9 cellular contexts compared by ENCODE assay signal in genomic region chr1:222817529-222817928, GRCh38. TPM values are rescaled to one million over a fixed set of nuclear protein-coding genes. Genes with fewer than 3 reads are reported as not detected.
A peak's percentile ranks its signal among the peaks of the same experiment; 100 is the strongest.
DNase-seq lines count a peak whose midpoint lies in the region; ATAC-seq and TF ChIP-seq lines count a peak whose summit lies in the region.
"Had no signal": no experiment of that assay in that cellular context is flagged by ENCODE, and none has a peak within 500 bp of the region (broad histone marks: within the 10 kb centered on the region; RNA-seq: fewer than 3 reads in every experiment).

No MANE protein-coding gene starts in this region.

- BruUV-seq in Calu3 (replicated peaks; lab: Mats Ljungman, UMichigan) = no TSS peak

- H3K9me3 ChIP-seq in CD4-positive, alpha-beta T cell (ENCODE audit: control insufficient read depth, low read length) = no peaks in the 10 kb centered on the region
- H3K9me3 ChIP-seq in osteoblast (ENCODE audit: low read depth, low read length) = no peaks in the 10 kb centered on the region

- intact Hi-C loops in CD4-positive, alpha-beta T cell (cut with DNase I, micrococcal nuclease) = no loop called here
- intact Hi-C loops in Calu3 (cut with micrococcal nuclease; ENCODE audit: unreplicated experiment) = no loop called here

- peaks cover 59% of the 10 kb centered on the region for H3K79me2 ChIP-seq in osteoblast (ENCODE audit: insufficient read depth, low read length)

- no peak overlapping the region for H2AFZ ChIP-seq in osteoblast (ENCODE audit: low read length)

- no peak for ATAC-seq in CD4-positive, alpha-beta T cell (ENCODE audit: poor library complexity)
- peak; percentile 71 for ATAC-seq in esophagus mucosa

- H3K36me3 ChIP-seq in osteoblast (ENCODE audit: insufficient read depth, low read length) = no peaks in the 10 kb centered on the region

- peak overlapping the region; percentile 49 for H3K4me3 Mint-ChIP-seq in CD4-positive, alpha-beta T cell
- H3K4me3 Mint-ChIP-seq in Calu3 (ENCODE audit: low read depth, unreplicated experiment) = no peak overlapping the region

- in situ Hi-C loops in KBM-7 (cut with MboI; ENCODE audit: low pct_unique_long_range_greater_than_20kb, low sequenced_read_pairs) = no loop called here

- no peaks in the 10 kb centered on the region for H3K27me3 Mint-ChIP-seq in CD4-positive, alpha-beta T cell
- H3K27me3 Mint-ChIP-seq in Calu3 (ENCODE audit: unreplicated experiment) = no peaks in the 10 kb centered on the region

- H3K27ac Mint-ChIP-seq in CD4-positive, alpha-beta T cell = no peak overlapping the region
- no peak overlapping the region for H3K27ac Mint-ChIP-seq in Calu3 (ENCODE audit: unreplicated experiment)

- H4K20me1 ChIP-seq in osteoblast (ENCODE audit: insufficient read depth, low read length) = peaks cover 6% of the 10 kb centered on the region

- H3K27me3 ChIP-seq in CD4-positive, alpha-beta T cell (ENCODE audit: control insufficient read depth, insufficient read depth, low read length) = no peaks in the 10 kb centered on the region
- H3K27me3 ChIP-seq in osteoblast (ENCODE audit: insufficient read depth, low read length) = no peaks in the 10 kb centered on the region

- peaks cover 41% of the 10 kb centered on the region for H3K4me1 ChIP-seq in osteoblast (ENCODE audit: insufficient read depth, low read length)

- H3K4me2 ChIP-seq in osteoblast (ENCODE audit: insufficient read depth, low read length) = peak overlapping the region; percentile 7

- DNase-seq in CD4-positive, alpha-beta T cell = no peak
- DNase-seq in NCI-H69 (lab: John Stamatoyannopoulos, UW) (peak; percentile 64), osteoblast (ENCODE audit: insufficient read length, low spot score, missing footprints) (peak; percentile 97), KBM-7 (no peak), Calu3 (no peak), NCI-H1417 treated with DMSO at 0.1 percent for 48 hours (lab: John Stamatoyannopoulos, UW) (no peak), mucosa of gallbladder (ENCODE audit: low spot score) (no peak)
- DNase-seq: NCI-H510A had no signal

- POLR2A ChIA-PET in CD4-positive, alpha-beta T cell (lab: Charles Lee) = no interaction called here

- peaks cover 3% of the 10 kb centered on the region for H3K36me3 Mint-ChIP-seq in CD4-positive, alpha-beta T cell (ENCODE audit: low read depth)
- H3K36me3 Mint-ChIP-seq in Calu3 (ENCODE audit: insufficient read depth, unreplicated experiment) = peaks cover 19% of the 10 kb centered on the region

- H3K27ac ChIP-seq in CD4-positive, alpha-beta T cell (ENCODE audit: low read depth, low read length) = no peak overlapping the region
- peak overlapping the region; percentile 16 for H3K27ac ChIP-seq in osteoblast (ENCODE audit: low read depth, low read length)

- no peak overlapping the region for H3K4me3 ChIP-seq in osteoblast (ENCODE audit: insufficient read depth, low read length)

- no peak for TF ChIP-seq CTCF in CD4-positive, alpha-beta T cell (IDR thresholded peaks at IDR 0.05)
- TF ChIP-seq CTCF in osteoblast (IDR thresholded peaks at IDR 0.05; ENCODE audit: extremely low read depth, low read depth, low read length) (no peak), Calu3 (IDR thresholded peaks at IDR 0.05; ENCODE audit: unreplicated experiment) (no peak)

- H3K9me3 Mint-ChIP-seq in CD4-positive, alpha-beta T cell = no peaks in the 10 kb centered on the region
- H3K9me3 Mint-ChIP-seq in Calu3 (ENCODE audit: low read depth, unreplicated experiment) = no peaks in the 10 kb centered on the region

- CTCF ChIA-PET in CD4-positive, alpha-beta T cell (lab: Charles Lee) = no interaction called here
- CTCF ChIA-PET in Calu3 (lab: Charles Lee) = no interaction called here

- peaks cover 36% of the 10 kb centered on the region for H3K4me1 Mint-ChIP-seq in CD4-positive, alpha-beta T cell (ENCODE audit: low read depth)
- H3K4me1 Mint-ChIP-seq in Calu3 (ENCODE audit: low read depth, unreplicated experiment) = peaks cover 25% of the 10 kb centered on the region

RNA-seq across cellular contexts. Expression of gene DISP1, which starts 2.7 kb away (rescaled TPM):
- 1 to 10 TPM; 1.4 to 1.6 TPM for total RNA-seq in CD4-positive, alpha-beta T cell
- total RNA-seq in esophagus mucosa (1.4 TPM), osteoblast (4.3 and 4.4 TPM in 2 replicates), Calu3 (2022) (2.9 and 4.2 TPM in 2 replicates), mucosa of gallbladder (27.4 TPM)

Comparison
In these comparisons a context has a peak if more than half of its experiments do, and no peak if none do; other contexts are left out.
1. DNase-seq: peak in NCI-H69 (single experiment) and osteoblast (single experiment); none in CD4-positive, alpha-beta T cell (0 of 10), KBM-7 (single experiment), Calu3 (single experiment), NCI-H1417 treated with DMSO at 0.1 percent for 48 hours (single experiment) and mucosa of gallbladder (single experiment).